17 cellular contexts compared by ENCODE assay signal in genomic region chr4:121034010-121034409, GRCh38. TPM values are rescaled to one million over a fixed set of nuclear protein-coding genes. Genes with fewer than 3 reads are reported as not detected.
DNase-seq lines count a peak whose midpoint lies in the region; ATAC-seq, FAIRE-seq and TF ChIP-seq lines count a peak whose summit lies in the region.
"Had no signal": no experiment of that assay in that cellular context is flagged by ENCODE, and none has a peak within 500 bp of the region (broad histone marks: within the 10 kb centered on the region; RNA-seq: fewer than 3 reads in every experiment).

No MANE protein-coding gene starts in this region.

- no peaks in the 10 kb centered on the region for H4K20me1 ChIP-seq in HepG2 (ENCODE audit: insufficient read depth, low read length)

- CTCF ChIA-PET in HepG2 (lab: Yijun Ruan, JAX; ENCODE audit: low intra/inter-chr PET ratio, low total read pairs), result no interaction called here
- CTCF ChIA-PET in CD4-positive, alpha-beta T cell (lab: Charles Lee), result no interaction called here

- no peak for TF ChIP-seq RAD21 in HepG2 (CRISPR knock-in tag; IDR thresholded peaks at IDR 0.05)

- no peaks in the 10 kb centered on the region for H3K79me2 ChIP-seq in HepG2 (ENCODE audit: insufficient read depth, low read length)

- H3K4me1 ChIP-seq in HepG2 (ENCODE audit: insufficient read depth, low read length), result no peaks in the 10 kb centered on the region

- H3K36me3 ChIP-seq in brain microvascular endothelial cell (replicated peaks) (no peaks in the 10 kb centered on the region), HepG2 (replicated peaks in 1 of 2; ENCODE audit: control insufficient read depth in 1 of 2, insufficient read depth in 2 of 2, low read length in 2 of 2) (no peaks in the 10 kb centered on the region)

- H3K4me3 Mint-ChIP-seq in CD4-positive, alpha-beta T cell, result no peak overlapping the region
- H3K4me3 Mint-ChIP-seq: activated CD8-positive, alpha-beta T cell treated with anti-CD3 and anti-CD28 coated beads for 36 hours; immature natural killer cell; stimulated activated naive CD8-positive, alpha-beta T cell treated with anti-CD3 and anti-CD28 coated beads, Interleukin-15, amount 100 ng/mL, for 72 hours had no signal

- H3K9me3 ChIP-seq in HepG2 (ENCODE audit: low read length), result no peaks in the 10 kb centered on the region
- no peaks in the 10 kb centered on the region for H3K9me3 ChIP-seq in CD4-positive, alpha-beta T cell (ENCODE audit: control insufficient read depth, low read length)

- intact Hi-C loops in HepG2 (cut with micrococcal nuclease; ENCODE audit: unreplicated experiment), result no loop called here
- intact Hi-C loops in CD4-positive, alpha-beta T cell (cut with DNase I, micrococcal nuclease), result no loop called here

- no peaks in the 10 kb centered on the region for H3K9me3 Mint-ChIP-seq in CD4-positive, alpha-beta T cell
- H3K9me3 Mint-ChIP-seq: activated CD8-positive, alpha-beta T cell treated with anti-CD3 and anti-CD28 coated beads for 36 hours; immature natural killer cell; stimulated activated naive CD8-positive, alpha-beta T cell treated with anti-CD3 and anti-CD28 coated beads, Interleukin-15, amount 100 ng/mL, for 72 hours had no signal

- ATAC-seq in HepG2 (no peak), HG03457 (IDR thresholded peaks at IDR 0.05; ENCODE audit: unreplicated experiment) (no peak)
- ATAC-seq in CD4-positive, alpha-beta T cell (ENCODE audit: poor library complexity), result no peak
- ATAC-seq: activated CD8-positive, alpha-beta T cell treated with anti-CD3 and anti-CD28 coated beads for 36 hours; K562; stimulated activated naive CD8-positive, alpha-beta T cell treated with anti-CD3 and anti-CD28 coated beads, Interleukin-15, amount 100 ng/mL, for 72 hours had no signal

- DNase-seq in AG10803 (ENCODE audit: low read depth) (peak; percentile 84), Kasumi-1 (lab: John Stamatoyannopoulos, UW) (peak; percentile 20 to 30), brain microvascular endothelial cell (peak; percentile 9), HepG2 (ENCODE audit: low spot score) (no peak), CD1c-positive myeloid dendritic cell (ENCODE audit: extremely low spot score) (no peak), LoVo (ENCODE audit: low spot score) (no peak)
- DNase-seq in CD4-positive, alpha-beta T cell, result no peak
- DNase-seq: activated CD8-positive, alpha-beta T cell treated with anti-CD3 and anti-CD28 coated beads for 36 hours; activated naive CD4-positive, alpha-beta T cell; immature natural killer cell; NCI-H2081; stimulated activated naive CD8-positive, alpha-beta T cell treated with anti-CD3 and anti-CD28 coated beads, Interleukin-15, amount 100 ng/mL, for 72 hours had no signal

- POLR2A ChIA-PET in HepG2 (lab: Yijun Ruan, JAX), result no interaction called here
- POLR2A ChIA-PET in CD4-positive, alpha-beta T cell (lab: Charles Lee), result no interaction called here

- H3K9ac ChIP-seq in HepG2 (ENCODE audit: insufficient read depth, low read depth, low read length), result no peak overlapping the region

- no TSS peak for BruUV-seq in HepG2 (replicated peaks; lab: Mats Ljungman, UMichigan)

- no peaks in the 10 kb centered on the region for H3K4me1 Mint-ChIP-seq in CD4-positive, alpha-beta T cell (ENCODE audit: low read depth)
- H3K4me1 Mint-ChIP-seq: immature natural killer cell had no signal

- H2AFZ ChIP-seq in HepG2 (ENCODE audit: low read length), result no peak overlapping the region

- TF ChIP-seq CTCF in AG10803 (conservative IDR thresholded peaks at IDR 0.05; ENCODE audit: low read length) (no peak), brain microvascular endothelial cell (IDR thresholded peaks at IDR 0.05; ENCODE audit: low read depth, low read length, missing control alignments) (no peak), HepG2 (CRISPR knock-in tag; IDR thresholded peaks at IDR 0.05) (no peak)
- TF ChIP-seq CTCF in CD4-positive, alpha-beta T cell (IDR thresholded peaks at IDR 0.05), result no peak

- no peak for TF ChIP-seq POLR2A in HepG2 (IDR thresholded peaks at IDR 0.05; ENCODE audit: insufficient read depth in 1 of 2, low read depth in 2 of 2, low read length in 2 of 2)

- in situ Hi-C loops in brain microvascular endothelial cell (cut with HindIII; ENCODE audit: low pct_ligation_motif_present, low sequenced_read_pairs) (no loop called here), HepG2 (cut with HindIII; ENCODE audit: extremely low pct_ligation_motif_present, low pct_unique_long_range_greater_than_20kb) (no loop called here)

- no peak overlapping the region for H3K4me3 ChIP-seq in AG10803 (ENCODE audit: low read length)
- no peak overlapping the region for H3K4me3 ChIP-seq in brain microvascular endothelial cell (ENCODE audit: low read depth, low read length)
- H3K4me3 ChIP-seq in HepG2 (replicated peaks in 1 of 3; ENCODE audit: insufficient read depth in 1 of 3, low read depth in 2 of 3, low read length in 3 of 3), result no peak overlapping the region
- H3K4me3 ChIP-seq: K562 had no signal

- no peaks in the 10 kb centered on the region for H3K36me3 Mint-ChIP-seq in CD4-positive, alpha-beta T cell (ENCODE audit: low read depth)
- H3K36me3 Mint-ChIP-seq: immature natural killer cell had no signal

- no peak overlapping the region for H3K27ac ChIP-seq in brain microvascular endothelial cell
- no peak overlapping the region for H3K27ac ChIP-seq in HepG2 (ENCODE audit: extremely low read length, insufficient read depth, low read length)
- no peak overlapping the region for H3K27ac ChIP-seq in CD4-positive, alpha-beta T cell (ENCODE audit: low read depth, low read length)

- no peak overlapping the region for H3K4me2 ChIP-seq in HepG2 (ENCODE audit: low read depth, low read length)

- H3K27ac Mint-ChIP-seq in CD4-positive, alpha-beta T cell, result no peak overlapping the region
- H3K27ac Mint-ChIP-seq: activated CD8-positive, alpha-beta T cell treated with anti-CD3 and anti-CD28 coated beads for 36 hours; immature natural killer cell had no signal

- TF ChIP-seq EP300 in HepG2 (IDR thresholded peaks at IDR 0.05; ENCODE audit: low read depth in 2 of 2, low read length in 2 of 2), result no peak
- TF ChIP-seq EP300 in HepG2 (CRISPR knock-in tag; IDR thresholded peaks at IDR 0.05; ENCODE audit: borderline replicate concordance), result no peak

- H3K27me3 ChIP-seq in brain microvascular endothelial cell (replicated peaks), result no peaks in the 10 kb centered on the region
- H3K27me3 ChIP-seq in HepG2 (ENCODE audit: control insufficient read depth in 1 of 2, insufficient read depth in 2 of 2, low read length in 2 of 2), result no peaks in the 10 kb centered on the region
- no peaks in the 10 kb centered on the region for H3K27me3 ChIP-seq in CD4-positive, alpha-beta T cell (ENCODE audit: control insufficient read depth, insufficient read depth, low read length)

- 3% methylated on average over 3 of the region's 3 CpGs for WGBS in HepG2 (ENCODE audit: low lambda C conversion rate)

- no peaks in the 10 kb centered on the region for H3K27me3 Mint-ChIP-seq in CD4-positive, alpha-beta T cell
- H3K27me3 Mint-ChIP-seq: activated CD8-positive, alpha-beta T cell treated with anti-CD3 and anti-CD28 coated beads for 36 hours; stimulated activated naive CD8-positive, alpha-beta T cell treated with anti-CD3 and anti-CD28 coated beads, Interleukin-15, amount 100 ng/mL, for 72 hours had no signal

- FAIRE-seq in HepG2 (lab: Jason Lieb, UNC), result no peak
- FAIRE-seq: colon, frontal cortex, K562 had no signal

TF ChIP-seq in HepG2, 621 proteins besides CTCF, POLR2A, EP300 and RAD21:
- TF ChIP-seq SMAD1 (CRISPR knock-in tag; IDR thresholded peaks at IDR 0.05; ENCODE audit: borderline replicate concordance, low read depth) (no peak), ZNF7 (CRISPR knock-in tag; IDR thresholded peaks at IDR 0.05) (no peak), BCL6 (CRISPR knock-in tag; IDR thresholded peaks at IDR 0.05) (no peak), FOXJ3 (CRISPR knock-in tag; IDR thresholded peaks at IDR 0.05; ENCODE audit: borderline replicate concordance) (no peak), CEBPB (IDR thresholded peaks at IDR 0.05; ENCODE audit: borderline replicate concordance, low read depth, low read length) (0 out of 2 replicates have a peak, but pooled peaks have one; percentile 6), NBN (conservative IDR thresholded peaks at IDR 0.05) (no peak), ZNF776 (CRISPR knock-in tag; IDR thresholded peaks at IDR 0.05) (no peak)

RNA-seq across cellular contexts. Expression of gene NDNF, which starts 38.3 kb away (rescaled TPM):
- not detected in 2 replicates for total RNA-seq in HepG2 (2016; rRNA removed; fragmentation: Illumina TruSeq; extraction: Trizol)
- not detected in 2 replicates for total RNA-seq in HepG2 (2016; cell fraction: cytosol; rRNA removed; fragmentation: Illumina TruSeq; extraction: Trizol; ENCODE audit: low read depth)
- not detected in 2 replicates for total RNA-seq in HepG2 (2016; cell fraction: insoluble cytoplasmic fraction; rRNA removed; fragmentation: Illumina TruSeq; extraction: Trizol)
- total RNA-seq in HepG2 (2016; cell fraction: membrane; rRNA removed; fragmentation: Illumina TruSeq; extraction: Trizol), result not detected in 2 replicates
- total RNA-seq in HepG2 (2016; cell fraction: nucleus; rRNA removed; fragmentation: Illumina TruSeq; extraction: Trizol), result not detected in 2 replicates
- polyA plus RNA-seq in HepG2 (2011; rRNA removed), result not detected in 2 replicates
- polyA plus RNA-seq in HepG2 (2011; cell fraction: cytosol; rRNA removed), result not detected in 2 replicates
- not detected in 2 replicates for polyA plus RNA-seq in HepG2 (2011; cell fraction: nucleus; rRNA removed)
- polyA plus RNA-seq in HepG2 (2012), result not detected in 2 replicates
- not detected in 2 replicates for polyA plus RNA-seq in HepG2 (2016; cell fraction: cytosol; fragmentation: Illumina TruSeq; extraction: Trizol; ENCODE audit: low read depth)
- not detected in 2 replicates for polyA plus RNA-seq in HepG2 (2016; cell fraction: insoluble cytoplasmic fraction; fragmentation: Illumina TruSeq; extraction: Trizol; ENCODE audit: low read depth)
- polyA plus RNA-seq in HepG2 (2016; cell fraction: membrane; fragmentation: Illumina TruSeq; extraction: Trizol; ENCODE audit: low read depth), result not detected in 2 replicates
- not detected in 2 replicates for polyA plus RNA-seq in HepG2 (2016; cell fraction: nucleus; fragmentation: Illumina TruSeq; extraction: Trizol; ENCODE audit: insufficient read depth, low read depth)
- not detected in 2 replicates for polyA minus RNA-seq in HepG2 (2011; rRNA and poly(A)+ RNA removed; ENCODE audit: low replicate concordance)
- not detected in 2 replicates for polyA minus RNA-seq in HepG2 (2011; cell fraction: cytosol; rRNA and poly(A)+ RNA removed)
- polyA minus RNA-seq in HepG2 (2011; cell fraction: nucleus; rRNA and poly(A)+ RNA removed), result not detected in 2 replicates
- under 1 TPM in 1 of 2 experiments, not detected in 1; 0.25 TPM for total RNA-seq in CD4-positive, alpha-beta T cell
- total RNA-seq: K562; T-helper 2 cell treated with Interferon-gamma antibody and Interleukin-4, amounts not matched to agents 100 ng/mL and 5 ng/mL, for 36 hours had no signal
- polyA plus RNA-seq: immature natural killer cell, K562 had no signal

Comparison
In these comparisons a context has a peak if more than half of its experiments do, and no peak if none do; other contexts are left out.
1. DNase-seq: peak in AG10803 (single experiment), Kasumi-1 (2 of 2) and brain microvascular endothelial cell (single experiment); none in HepG2 (single experiment), CD1c-positive myeloid dendritic cell (single experiment), CD4-positive, alpha-beta T cell (0 of 10) and LoVo (single experiment).